Comparison of ENCODE assay signal across 1 cellular context in genomic region chr16:84137769-84138357, GRCh38.
A peak's percentile ranks its signal among the peaks of the same experiment; 100 is the strongest.
TF ChIP-seq lines count a peak whose summit lies in the region.

No MANE protein-coding gene starts in this region.

TF ChIP-seq in K562, 482 proteins besides CTCF, POLR2A, EP300 and RAD21 (continued from another document):
- TF ChIP-seq CTCFL (IDR thresholded peaks at IDR 0.05; ENCODE audit: borderline replicate concordance, insufficient read depth, low read depth, low read length, poor library complexity, severe bottlenecking): no peak
- 0 out of 2 replicates have a peak, but pooled peaks have one; percentile 32 for TF ChIP-seq ZBTB40 (IDR thresholded peaks at IDR 0.05)
- TF ChIP-seq ZBTB40 (CRISPR knock-in tag; IDR thresholded peaks at IDR 0.05): no peak
- no peak for TF ChIP-seq ZNF507 (tag; conservative IDR thresholded peaks at IDR 0.05)
- TF ChIP-seq NELFE (IDR thresholded peaks at IDR 0.05; ENCODE audit: insufficient read depth, insufficient read length): no peak
- TF ChIP-seq NUFIP1 (IDR thresholded peaks at IDR 0.05; ENCODE audit: partially characterized antibody): peak; percentile 19
- TF ChIP-seq ZNF449 (CRISPR knock-in tag; IDR thresholded peaks at IDR 0.05): no peak
- TF ChIP-seq ZNF41 (CRISPR knock-in tag; conservative IDR thresholded peaks at IDR 0.05): no peak
- peak in 1 of 2 experiments; percentile 58; a peak in 1 of 4 replicates for TF ChIP-seq RCOR1 (IDR thresholded peaks at IDR 0.05; ENCODE audit: borderline replicate concordance in 1 of 2, low read depth in 2 of 2, low read length in 2 of 2)
- no peak for TF ChIP-seq ZHX1 (conservative IDR thresholded peaks at IDR 0.05; ENCODE audit: low read length)
- no peak for TF ChIP-seq CCNT2 (IDR thresholded peaks at IDR 0.05; ENCODE audit: borderline replicate concordance, extremely low read depth, insufficient read length, low read depth, low read length)
- 0 out of 2 replicates have a peak, but pooled peaks have one; percentile 28 for TF ChIP-seq ZNF395 (CRISPR knock-in tag; IDR thresholded peaks at IDR 0.05)
- TF ChIP-seq CTBP1 (IDR thresholded peaks at IDR 0.05; ENCODE audit: borderline replicate concordance): peak; percentile 47; the same call in 1 of the 2 replicates
- TF ChIP-seq NFXL1 (CRISPR knock-in tag; IDR thresholded peaks at IDR 0.05): 0 out of 2 replicates have a peak, but pooled peaks have one; percentile 14
- no peak for TF ChIP-seq ZBTB49 (CRISPR knock-in tag; IDR thresholded peaks at IDR 0.05; ENCODE audit: borderline replicate concordance)
